18 cellular contexts compared by ENCODE assay signal in genomic region chr2:48854681-48855080, GRCh38.
A peak's percentile ranks its signal among the peaks of the same experiment; 100 is the strongest.
DNase-seq lines count a peak whose midpoint lies in the region; ATAC-seq, FAIRE-seq and TF ChIP-seq lines count a peak whose summit lies in the region.
"Had no signal": no experiment of that assay in that cellular context is flagged by ENCODE, and none has a peak within 500 bp of the region (broad histone marks: within the 10 kb centered on the region; RNA-seq: fewer than 3 reads in every experiment).

No MANE protein-coding gene starts in this region.

- no peak overlapping the region for H2AK5ac ChIP-seq in trophoblast cell (ENCODE audit: low read length)

- no peak overlapping the region for H3K23ac ChIP-seq in trophoblast cell (ENCODE audit: low read length)

- DNase-seq in dorsolateral prefrontal cortex (peak in 6 of 10 donors; percentile 15 to 64 (median 46)), trophoblast cell (peak; percentile 40 to 68), nucleus accumbens (lab: John Stamatoyannopoulos, UW) (no peak), RCC 7860 (ENCODE audit: low spot score) (no peak)
- no peak for DNase-seq in stimulated activated CD4-positive, alpha-beta T cell treated with anti-CD3 and anti-CD28 coated beads, Interleukin-1b, Interleukin-23, amount 100 ng/mL, for 48 hours
- DNase-seq: ACHN; AML-193; CD4-positive, alpha-beta memory T cell; DMS79 treated with DMSO at 0.1 percent for 48 hours; GF-D8; HCEC 1CT had no signal

- H2BK5ac ChIP-seq in trophoblast cell (ENCODE audit: low read depth, low read length, poor library complexity) = no peak overlapping the region

- H3K18ac ChIP-seq in trophoblast cell (ENCODE audit: low read length) = no peak overlapping the region

- no peaks in the 10 kb centered on the region for H3K36me3 ChIP-seq in gastroesophageal sphincter
- no peaks in the 10 kb centered on the region for H3K36me3 ChIP-seq in trophoblast cell (ENCODE audit: control insufficient read depth in 1 of 2, insufficient read depth in 2 of 2, low read length in 2 of 2)
- H3K36me3 ChIP-seq: BLaER1 had no signal

- H3K79me2 ChIP-seq in trophoblast cell (ENCODE audit: control insufficient read depth, insufficient read depth, low read length, poor library complexity) = no peaks in the 10 kb centered on the region

- no peak overlapping the region for H3K4ac ChIP-seq in trophoblast cell (ENCODE audit: low read depth, low read length)

- no peaks in the 10 kb centered on the region for H3K27me3 ChIP-seq in dorsolateral prefrontal cortex
- H3K27me3 ChIP-seq in gastroesophageal sphincter = no peaks in the 10 kb centered on the region
- no peaks in the 10 kb centered on the region for H3K27me3 ChIP-seq in trophoblast cell (ENCODE audit: insufficient read depth, low read length)
- H3K27me3 ChIP-seq: BLaER1 had no signal

- H2BK12ac ChIP-seq in trophoblast cell (ENCODE audit: low read length) = no peak overlapping the region

- no peaks in the 10 kb centered on the region for H3K9me3 ChIP-seq in gastroesophageal sphincter
- H3K9me3 ChIP-seq in trophoblast cell (ENCODE audit: insufficient read depth, low read depth, low read length) = no peaks in the 10 kb centered on the region
- H3K9me3 ChIP-seq: BLaER1 had no signal

- H3K79me1 ChIP-seq in trophoblast cell (ENCODE audit: low read length) = no peaks in the 10 kb centered on the region

- H4K12ac ChIP-seq in trophoblast cell (ENCODE audit: low read depth, low read length) = no peak overlapping the region

- H3K27ac ChIP-seq in dorsolateral prefrontal cortex (peak overlapping the region in 11 of 59 donors; percentile 2 to 87 (median 52)), gastroesophageal sphincter (peak overlapping the region in 3 of 4 donors; percentile 52 to 68 (median 58)), trophoblast cell (ENCODE audit: low read depth, low read length) (no peak overlapping the region)
- H3K27ac ChIP-seq: BLaER1, HL-60 had no signal

- no peak overlapping the region for H4K91ac ChIP-seq in trophoblast cell (ENCODE audit: low read depth, low read length)

- H4K8ac ChIP-seq in trophoblast cell (ENCODE audit: low read depth, low read length) = no peak overlapping the region

- H3K4me2 ChIP-seq in trophoblast cell (ENCODE audit: low read length) = no peak overlapping the region
- H3K4me2 ChIP-seq: BLaER1, GM23338 had no signal

- FAIRE-seq in RCC 7860 (lab: Jason Lieb, UNC) = no peak
- FAIRE-seq: A204.1, H54 had no signal

- H3K4me3 ChIP-seq in dorsolateral prefrontal cortex = no peak overlapping the region
- no peak overlapping the region for H3K4me3 ChIP-seq in gastroesophageal sphincter
- no peak overlapping the region for H3K4me3 ChIP-seq in trophoblast cell (ENCODE audit: low read depth, low read length)
- H3K4me3 ChIP-seq: BLaER1, GM23338 had no signal

- TF ChIP-seq CTCF in dorsolateral prefrontal cortex (IDR thresholded peaks at IDR 0.05 in 54 of 56, conservative IDR thresholded peaks at IDR 0.05 in 2 of 56; ENCODE audit: low read depth in 1 of 56, partially characterized antibody in 56 of 56) (no peak), gastroesophageal sphincter (IDR thresholded peaks at IDR 0.05) (no peak)

- no peak for TF ChIP-seq POLR2A in gastroesophageal sphincter (IDR thresholded peaks at IDR 0.05)

- no peak for TF ChIP-seq EP300 in gastroesophageal sphincter (IDR thresholded peaks at IDR 0.05)

- H2AFZ ChIP-seq in trophoblast cell (ENCODE audit: insufficient read depth, low read length, poor library complexity) = no peak overlapping the region
- H2AFZ ChIP-seq: GM23338 had no signal

- H3K9ac ChIP-seq in trophoblast cell (ENCODE audit: low read length) = no peak overlapping the region
- H3K9ac ChIP-seq: BLaER1 had no signal

- 40% methylated on average over 1 of the region's 1 CpG; no CpG with 5 or more reads in 1 of the 2 donors for WGBS in gastroesophageal sphincter (ENCODE audit: low coverage in 1 of 2), 2 donors
- WGBS in trophoblast cell (ENCODE audit: extremely low coverage, insufficient coverage, insufficient read length) = no CpG with 5 or more reads among the region's 1 CpG

- H3K4me1 ChIP-seq in gastroesophageal sphincter (peaks cover 0 to 44% (median 2%) of the 10 kb centered on the region in 3 donors), trophoblast cell (ENCODE audit: control insufficient read depth in 1 of 2, insufficient read depth in 2 of 2, low read length in 2 of 2) (peaks cover 0 to 3% of the 10 kb centered on the region in 2 experiments)
- H3K4me1 ChIP-seq: BLaER1 had no signal

- no peak overlapping the region for H3K14ac ChIP-seq in trophoblast cell (ENCODE audit: low read length)

- ATAC-seq in gastroesophageal sphincter (no peak), HG03457 (IDR thresholded peaks at IDR 0.05; ENCODE audit: unreplicated experiment) (no peak)
- ATAC-seq: GM23338 had no signal

- H2BK120ac ChIP-seq in trophoblast cell (ENCODE audit: insufficient read depth, low read length, poor library complexity) = no peak overlapping the region

- intact Hi-C loops in dorsolateral prefrontal cortex (cut with DNase I) = no loop called here

Comparison
In these comparisons a context has a peak if more than half of its experiments do, and no peak if none do; other contexts are left out.
1. DNase-seq: peak in dorsolateral prefrontal cortex (6 of 10) and trophoblast cell (2 of 2); none in stimulated activated CD4-positive, alpha-beta T cell treated with anti-CD3 and anti-CD28 coated beads, Interleukin-1b, Interleukin-23, amount 100 ng/mL, for 48 hours (single experiment), nucleus accumbens (0 of 56) and RCC 7860 (single experiment).